ENCODE assay signal across 18 cellular contexts in the genomic region with DNA sequence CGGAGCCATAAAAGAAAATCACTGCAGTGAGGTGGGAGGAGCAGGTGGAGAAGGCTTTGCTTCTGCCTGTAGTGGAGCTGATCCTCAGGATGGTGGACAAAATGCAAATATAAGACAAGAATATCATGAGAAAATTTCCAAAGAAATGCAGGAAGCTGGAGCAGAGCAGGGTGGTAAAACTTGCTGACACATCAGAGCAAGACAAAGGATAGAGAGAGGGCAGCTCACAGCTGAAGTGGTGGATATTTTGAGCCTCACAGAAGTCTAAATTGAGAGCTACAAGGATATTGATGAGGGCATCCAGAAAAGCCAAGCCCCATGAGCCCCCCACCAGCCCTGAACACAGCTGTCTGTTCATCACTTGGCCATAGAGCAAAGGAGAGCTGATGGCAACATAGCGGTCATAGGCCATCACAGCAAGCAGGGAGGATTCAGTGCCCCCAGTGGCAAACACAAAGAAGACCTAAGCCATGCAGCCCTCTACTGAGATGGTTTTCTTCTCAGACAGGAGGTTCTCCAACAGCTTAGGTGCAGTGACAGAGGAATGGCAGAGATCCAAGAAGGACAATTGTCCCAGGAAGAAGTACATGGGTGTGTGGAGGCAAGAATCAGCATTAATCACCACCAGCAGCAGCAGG. TPM values are rescaled to one million over a fixed set of nuclear protein-coding genes. Genes with fewer than 3 reads are reported as not detected.
DNase-seq lines count a peak whose midpoint lies in the region; ATAC-seq, FAIRE-seq and TF ChIP-seq lines count a peak whose summit lies in the region.
"Had no signal": no experiment of that assay in that cellular context is flagged by ENCODE, and none has a peak within 500 bp of the region (broad histone marks: within the 10 kb centered on the region; RNA-seq: fewer than 3 reads in every experiment).

No MANE protein-coding gene starts in this region.

- peaks cover 0 to 7% of the 10 kb centered on the region in 2 experiments; a peak in 1 of 5 replicates for H3K27me3 ChIP-seq in HepG2 (ENCODE audit: control insufficient read depth in 1 of 2, insufficient read depth in 2 of 2, low read length in 2 of 2)
- no peaks in the 10 kb centered on the region for H3K27me3 ChIP-seq in right lobe of liver
- H3K27me3 ChIP-seq in OCI-LY3 (ENCODE audit: low read depth, low read length): no peaks in the 10 kb centered on the region
- H3K27me3 ChIP-seq: gastrocnemius medialis, pancreas had no signal

- H3K4me2 ChIP-seq in HepG2 (ENCODE audit: low read depth, low read length) (no peak overlapping the region), OCI-LY3 (ENCODE audit: low read length) (no peak overlapping the region)

- H3K36me3 Mint-ChIP-seq in T-helper 2 cell treated with Interferon-gamma antibody and Interleukin-4, amounts not matched to agents 5 μg/mL and 100 μg/mL, for 36 hours (ENCODE audit: low read depth): no peaks in the 10 kb centered on the region
- H3K36me3 Mint-ChIP-seq: activated naive CD4-positive, alpha-beta T cell treated with anti-CD3 and anti-CD28 coated beads, Interleukin-2, amount 10 ng/mL, durations not matched to agents 7 days and 5 days had no signal

- H3K4me1 Mint-ChIP-seq in T-helper 2 cell treated with Interferon-gamma antibody and Interleukin-4, amounts not matched to agents 5 μg/mL and 100 μg/mL, for 36 hours (ENCODE audit: low read depth): no peaks in the 10 kb centered on the region

- peak; percentile 26 for FAIRE-seq in HepG2 (lab: Jason Lieb, UNC)
- FAIRE-seq: bronchial epithelial cell, endometrium, islet of Langerhans, pancreas, TTC549 had no signal

- H3K27ac ChIP-seq in HepG2 (ENCODE audit: extremely low read length, insufficient read depth, low read length) (no peak overlapping the region), right lobe of liver (no peak overlapping the region), OCI-LY3 (ENCODE audit: low read length) (no peak overlapping the region)
- H3K27ac ChIP-seq: gastrocnemius medialis, pancreas had no signal

- TF ChIP-seq CTCF in HepG2 (CRISPR knock-in tag; IDR thresholded peaks at IDR 0.05) (peak; percentile 22; the same call in 1 of the 2 replicates), right lobe of liver (IDR thresholded peaks at IDR 0.05) (no peak), OCI-LY3 (IDR thresholded peaks at IDR 0.05; ENCODE audit: low read depth, low read length) (0 out of 2 replicates have a peak, but pooled peaks have one; percentile 6)

- no peaks in the 10 kb centered on the region for H3K9me3 Mint-ChIP-seq in T-helper 2 cell treated with Interferon-gamma antibody and Interleukin-4, amounts not matched to agents 5 μg/mL and 100 μg/mL, for 36 hours
- H3K9me3 Mint-ChIP-seq: activated naive CD4-positive, alpha-beta T cell treated with anti-CD3 and anti-CD28 coated beads, Interleukin-2, amount 10 ng/mL, durations not matched to agents 7 days and 5 days had no signal

- H3K4me3 Mint-ChIP-seq in T-helper 2 cell treated with Interferon-gamma antibody and Interleukin-4, amounts not matched to agents 5 μg/mL and 100 μg/mL, for 36 hours: no peak overlapping the region
- H3K4me3 Mint-ChIP-seq: activated naive CD4-positive, alpha-beta T cell treated with anti-CD3 and anti-CD28 coated beads, Interleukin-2, amount 10 ng/mL, durations not matched to agents 7 days and 5 days had no signal

- H3K4me1 ChIP-seq in HepG2 (ENCODE audit: insufficient read depth, low read length): no peaks in the 10 kb centered on the region
- no peaks in the 10 kb centered on the region for H3K4me1 ChIP-seq in right lobe of liver
- peaks cover 7% of the 10 kb centered on the region for H3K4me1 ChIP-seq in OCI-LY3 (ENCODE audit: low read length)
- H3K4me1 ChIP-seq: gastrocnemius medialis, pancreas had no signal

- H3K9ac ChIP-seq in HepG2 (ENCODE audit: insufficient read depth, low read depth, low read length): no peak overlapping the region
- H3K9ac ChIP-seq in OCI-LY3 (ENCODE audit: low read length): no peak overlapping the region

- H3K36me3 ChIP-seq in HepG2 (replicated peaks in 1 of 2; ENCODE audit: control insufficient read depth in 1 of 2, insufficient read depth in 2 of 2, low read length in 2 of 2) (no peaks in the 10 kb centered on the region), right lobe of liver (no peaks in the 10 kb centered on the region), OCI-LY3 (replicated peaks; ENCODE audit: low read depth, low read length) (no peaks in the 10 kb centered on the region)
- H3K36me3 ChIP-seq: gastrocnemius medialis, pancreas had no signal

- H2AFZ ChIP-seq in HepG2 (ENCODE audit: low read length): no peak overlapping the region
- no peak overlapping the region for H2AFZ ChIP-seq in OCI-LY3 (ENCODE audit: low read depth, low read length)

- H3K27ac Mint-ChIP-seq in T-helper 2 cell treated with Interferon-gamma antibody and Interleukin-4, amounts not matched to agents 5 μg/mL and 100 μg/mL, for 36 hours: no peak overlapping the region
- H3K27ac Mint-ChIP-seq: activated naive CD4-positive, alpha-beta T cell treated with anti-CD3 and anti-CD28 coated beads, Interleukin-2, amount 10 ng/mL, durations not matched to agents 7 days and 5 days had no signal

- in situ Hi-C loops in HepG2 (cut with HindIII; ENCODE audit: extremely low pct_ligation_motif_present, low pct_unique_long_range_greater_than_20kb): no loop called here

- no peak overlapping the region for H3K4me3 ChIP-seq in HepG2 (replicated peaks in 1 of 3; ENCODE audit: insufficient read depth in 1 of 3, low read depth in 2 of 3, low read length in 3 of 3)
- no peak overlapping the region for H3K4me3 ChIP-seq in right lobe of liver
- H3K4me3 ChIP-seq in OCI-LY3 (ENCODE audit: low read length): no peak overlapping the region
- H3K4me3 ChIP-seq: gastrocnemius medialis, pancreas had no signal

- WGBS in HepG2 (ENCODE audit: low lambda C conversion rate): 46% methylated on average over 2 of the region's 2 CpGs
- 90% methylated on average over 1 of the region's 2 CpGs for WGBS in right lobe of liver (ENCODE audit: insufficient coverage, low coverage, low lambda C conversion rate, missing lambda C conversion rate)

- BruUV-seq in HepG2 (replicated peaks; lab: Mats Ljungman, UMichigan): no TSS peak

- TF ChIP-seq POLR2A in HepG2 (IDR thresholded peaks at IDR 0.05; ENCODE audit: insufficient read depth in 1 of 2, low read depth in 2 of 2, low read length in 2 of 2) (no peak), right lobe of liver (IDR thresholded peaks at IDR 0.05) (no peak)

- peaks cover 2% of the 10 kb centered on the region for H3K27me3 Mint-ChIP-seq in T-helper 2 cell treated with Interferon-gamma antibody and Interleukin-4, amounts not matched to agents 5 μg/mL and 100 μg/mL, for 36 hours (ENCODE audit: low read depth)
- H3K27me3 Mint-ChIP-seq: activated naive CD4-positive, alpha-beta T cell treated with anti-CD3 and anti-CD28 coated beads, Interleukin-2, amount 10 ng/mL, durations not matched to agents 7 days and 5 days had no signal

- H3K79me2 ChIP-seq in HepG2 (ENCODE audit: insufficient read depth, low read length) (no peaks in the 10 kb centered on the region), OCI-LY3 (ENCODE audit: low read length) (no peaks in the 10 kb centered on the region)

- ATAC-seq in HepG2 (peak; percentile 97), right lobe of liver (no peak)
- ATAC-seq: gastrocnemius medialis, pancreas had no signal

- intact Hi-C loops in HepG2 (cut with micrococcal nuclease; ENCODE audit: unreplicated experiment) (no loop called here), right lobe of liver (cut with DNase I) (no loop called here)

- no peak for TF ChIP-seq RAD21 in HepG2 (CRISPR knock-in tag; IDR thresholded peaks at IDR 0.05)

- no peaks in the 10 kb centered on the region for H4K20me1 ChIP-seq in HepG2 (ENCODE audit: insufficient read depth, low read length)
- H4K20me1 ChIP-seq in OCI-LY3 (ENCODE audit: insufficient read depth, low read length): no peaks in the 10 kb centered on the region

- CTCF ChIA-PET in HepG2 (lab: Yijun Ruan, JAX; ENCODE audit: low intra/inter-chr PET ratio, low total read pairs): no interaction called here

- TF ChIP-seq EP300 in HepG2 (IDR thresholded peaks at IDR 0.05; ENCODE audit: low read depth in 2 of 2, low read length in 2 of 2) (no peak), HepG2 (CRISPR knock-in tag; IDR thresholded peaks at IDR 0.05; ENCODE audit: borderline replicate concordance) (no peak)

- H3K9me3 ChIP-seq in HepG2 (ENCODE audit: low read length) (no peaks in the 10 kb centered on the region), right lobe of liver (no peaks in the 10 kb centered on the region), OCI-LY3 (ENCODE audit: insufficient read depth, low read length) (no peaks in the 10 kb centered on the region)
- H3K9me3 ChIP-seq: gastrocnemius medialis, pancreas had no signal

- DNase-seq in HepG2 (ENCODE audit: low spot score) (peak; percentile 3), right lobe of liver (no peak), ecto neural progenitor cell (ENCODE audit: low spot score) (peak; percentile 59), dedifferentiated amniotic fluid mesenchymal stem cell (ENCODE audit: extremely low spot score) (no peak), HCEC 1CT (no peak)
- no peak for DNase-seq in T-helper 2 cell treated with Interferon-gamma antibody and Interleukin-4, amounts not matched to agents 5 μg/mL and 100 μg/mL, for 36 hours (ENCODE audit: low spot score)
- no peak for DNase-seq in activated CD8-positive, alpha-beta memory T cell treated with anti-CD3 and anti-CD28 coated beads for 24 hours
- DNase-seq: activated naive CD4-positive, alpha-beta T cell treated with anti-CD3 and anti-CD28 coated beads, Interleukin-2, amount 10 ng/mL, durations not matched to agents 7 days and 5 days; gastrocnemius medialis; midbrain; NCI-H1417; NCI-H226; pancreas had no signal

- POLR2A ChIA-PET in HepG2 (lab: Yijun Ruan, JAX): no interaction called here

RNA-seq across cellular contexts. Expression of a gene that starts 30.0 kb away (rescaled TPM):
- not detected in 2 replicates for total RNA-seq in HepG2 (2016; rRNA removed; fragmentation: Illumina TruSeq; extraction: Trizol)
- total RNA-seq in HepG2 (2016; cell fraction: cytosol; rRNA removed; fragmentation: Illumina TruSeq; extraction: Trizol; ENCODE audit: low read depth): not detected in 2 replicates
- not detected in 2 replicates for total RNA-seq in HepG2 (2016; cell fraction: insoluble cytoplasmic fraction; rRNA removed; fragmentation: Illumina TruSeq; extraction: Trizol)
- total RNA-seq in HepG2 (2016; cell fraction: membrane; rRNA removed; fragmentation: Illumina TruSeq; extraction: Trizol): not detected in 2 replicates
- not detected in 2 replicates for total RNA-seq in HepG2 (2016; cell fraction: nucleus; rRNA removed; fragmentation: Illumina TruSeq; extraction: Trizol)
- not detected in 2 replicates for polyA plus RNA-seq in HepG2 (2011; rRNA removed)
- polyA plus RNA-seq in HepG2 (2011; cell fraction: cytosol; rRNA removed): not detected in 2 replicates
- not detected in 2 replicates for polyA plus RNA-seq in HepG2 (2011; cell fraction: nucleus; rRNA removed)
- polyA plus RNA-seq in HepG2 (2012): not detected in 2 replicates
- polyA plus RNA-seq in HepG2 (2016; cell fraction: cytosol; fragmentation: Illumina TruSeq; extraction: Trizol; ENCODE audit: low read depth): not detected in 2 replicates
- not detected in 2 replicates for polyA plus RNA-seq in HepG2 (2016; cell fraction: insoluble cytoplasmic fraction; fragmentation: Illumina TruSeq; extraction: Trizol; ENCODE audit: low read depth)
- not detected in 2 replicates for polyA plus RNA-seq in HepG2 (2016; cell fraction: membrane; fragmentation: Illumina TruSeq; extraction: Trizol; ENCODE audit: low read depth)
- not detected in 2 replicates for polyA plus RNA-seq in HepG2 (2016; cell fraction: nucleus; fragmentation: Illumina TruSeq; extraction: Trizol; ENCODE audit: insufficient read depth, low read depth)
- polyA minus RNA-seq in HepG2 (2011; rRNA and poly(A)+ RNA removed; ENCODE audit: low replicate concordance): not detected in 2 replicates
- polyA minus RNA-seq in HepG2 (2011; cell fraction: cytosol; rRNA and poly(A)+ RNA removed): not detected in 2 replicates
- polyA minus RNA-seq in HepG2 (2011; cell fraction: nucleus; rRNA and poly(A)+ RNA removed): not detected in 2 replicates
- total RNA-seq in right lobe of liver: not detected
- total RNA-seq: bronchial epithelial cell, gastrocnemius medialis had no signal
- polyA plus RNA-seq: pancreas had no signal

RNA-seq across cellular contexts. Expression of a gene that starts 40.0 kb away (rescaled TPM):
- total RNA-seq in HepG2 (2016; rRNA removed; fragmentation: Illumina TruSeq; extraction: Trizol) (not detected in 2 replicates), right lobe of liver (not detected)
- total RNA-seq in HepG2 (2016; cell fraction: cytosol; rRNA removed; fragmentation: Illumina TruSeq; extraction: Trizol; ENCODE audit: low read depth): not detected in 2 replicates
- total RNA-seq in HepG2 (2016; cell fraction: insoluble cytoplasmic fraction; rRNA removed; fragmentation: Illumina TruSeq; extraction: Trizol): not detected in 2 replicates
- not detected in 2 replicates for total RNA-seq in HepG2 (2016; cell fraction: membrane; rRNA removed; fragmentation: Illumina TruSeq; extraction: Trizol)
- total RNA-seq in HepG2 (2016; cell fraction: nucleus; rRNA removed; fragmentation: Illumina TruSeq; extraction: Trizol): not detected in 2 replicates
- polyA plus RNA-seq in HepG2 (2011; rRNA removed): not detected in 2 replicates
- not detected in 2 replicates for polyA plus RNA-seq in HepG2 (2011; cell fraction: cytosol; rRNA removed)
- not detected in 2 replicates for polyA plus RNA-seq in HepG2 (2011; cell fraction: nucleus; rRNA removed)
- polyA plus RNA-seq in HepG2 (2012): not detected in 2 replicates
- not detected in 2 replicates for polyA plus RNA-seq in HepG2 (2016; cell fraction: cytosol; fragmentation: Illumina TruSeq; extraction: Trizol; ENCODE audit: low read depth)
- polyA plus RNA-seq in HepG2 (2016; cell fraction: insoluble cytoplasmic fraction; fragmentation: Illumina TruSeq; extraction: Trizol; ENCODE audit: low read depth): not detected in 2 replicates
- not detected in 2 replicates for polyA plus RNA-seq in HepG2 (2016; cell fraction: membrane; fragmentation: Illumina TruSeq; extraction: Trizol; ENCODE audit: low read depth)
- not detected in 2 replicates for polyA plus RNA-seq in HepG2 (2016; cell fraction: nucleus; fragmentation: Illumina TruSeq; extraction: Trizol; ENCODE audit: insufficient read depth, low read depth)
- not detected in 2 replicates for polyA minus RNA-seq in HepG2 (2011; rRNA and poly(A)+ RNA removed; ENCODE audit: low replicate concordance)
- polyA minus RNA-seq in HepG2 (2011; cell fraction: cytosol; rRNA and poly(A)+ RNA removed): not detected in 2 replicates
- not detected in 2 replicates for polyA minus RNA-seq in HepG2 (2011; cell fraction: nucleus; rRNA and poly(A)+ RNA removed)
- total RNA-seq: gastrocnemius medialis, pancreas had no signal

Comparison
In these comparisons a context has a peak if more than half of its experiments do, and no peak if none do; other contexts are left out.
1. DNase-seq: peak in HepG2 (single experiment) and ecto neural progenitor cell (single experiment); none in right lobe of liver (0 of 3), T-helper 2 cell treated with Interferon-gamma antibody and Interleukin-4, amounts not matched to agents 5 μg/mL and 100 μg/mL, for 36 hours (single experiment), dedifferentiated amniotic fluid mesenchymal stem cell (single experiment), activated CD8-positive, alpha-beta memory T cell treated with anti-CD3 and anti-CD28 coated beads for 24 hours (single experiment) and HCEC 1CT (single experiment).
2. CTCF ChIP-seq: peak in HepG2 (single experiment) and OCI-LY3 (single experiment); none in right lobe of liver (0 of 4).